ENCODE assay signal across 8 cellular contexts in the genomic region with DNA sequence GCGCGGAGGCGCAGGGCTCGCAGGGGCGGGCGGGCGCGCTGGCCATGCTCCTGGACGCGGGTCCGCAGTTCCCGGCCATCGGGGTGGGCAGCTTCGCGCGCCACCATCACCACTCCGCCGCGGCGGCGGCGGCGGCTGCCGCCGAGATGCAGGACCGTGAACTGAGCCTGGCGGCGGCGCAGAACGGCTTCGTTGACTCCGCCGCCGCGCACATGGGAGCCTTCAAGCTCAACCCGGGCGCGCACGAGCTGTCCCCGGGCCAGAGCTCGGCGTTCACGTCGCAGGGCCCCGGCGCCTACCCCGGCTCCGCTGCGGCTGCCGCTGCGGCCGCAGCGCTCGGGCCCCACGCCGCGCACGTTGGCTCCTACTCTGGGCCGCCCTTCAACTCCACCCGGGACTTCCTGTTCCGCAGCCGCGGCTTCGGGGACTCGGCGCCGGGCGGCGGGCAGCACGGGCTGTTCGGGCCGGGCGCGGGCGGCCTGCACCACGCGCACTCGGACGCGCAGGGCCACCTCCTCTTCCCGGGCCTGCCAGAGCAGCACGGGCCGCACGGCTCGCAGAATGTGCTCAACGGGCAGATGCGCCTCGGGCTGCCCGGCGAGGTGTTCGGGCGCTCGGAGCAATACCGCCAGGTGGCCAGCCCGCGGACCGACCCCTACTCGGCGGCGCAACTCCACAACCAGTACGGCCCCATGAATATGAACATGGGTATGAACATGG. TPM values are rescaled to one million over a fixed set of nuclear protein-coding genes. Genes with fewer than 3 reads are reported as not detected.
DNase-seq lines count a peak whose midpoint lies in the region; ATAC-seq and TF ChIP-seq lines count a peak whose summit lies in the region.

No MANE protein-coding gene starts in this region.

- H3K36me3 ChIP-seq in breast epithelium, result no peaks in the 10 kb centered on the region

- H3K27ac ChIP-seq in C4-2B (peak overlapping the region; percentile 85), breast epithelium (no peak overlapping the region)

- TF ChIP-seq POLR2A in breast epithelium (IDR thresholded peaks at IDR 0.05), result no peak

- H3K4me3 ChIP-seq in Jurkat, Clone E6-1 (ENCODE audit: low read length), result peak overlapping the region; percentile 60
- H3K4me3 ChIP-seq in breast epithelium, result peak overlapping the region; percentile 35 to 77 (median 50)

- DNase-seq in Jurkat, Clone E6-1 (ENCODE audit: low read depth, low spot score), result no peak
- DNase-seq in breast epithelium (ENCODE audit: low spot score in 2 of 2), result no peak
- DNase-seq in mesenteric fat pad (ENCODE audit: low spot score), result peak; percentile 82
- no peak for DNase-seq in GF-D8 (lab: John Stamatoyannopoulos, UW)
- DNase-seq in GM19238 (ENCODE audit: insufficient read length, low spot score), result no peak

- TF ChIP-seq CTCF in C4-2B (conservative IDR thresholded peaks at IDR 0.05) (no peak), breast epithelium (IDR thresholded peaks at IDR 0.05) (no peak)

- H3K27me3 ChIP-seq in breast epithelium, result peaks cover 24 to 98% of the 10 kb centered on the region in 2 donors

- no peaks in the 10 kb centered on the region for H3K9me3 ChIP-seq in breast epithelium

- H3K4me1 ChIP-seq in breast epithelium, result peaks cover 0 to 12% of the 10 kb centered on the region in 2 donors

- intact Hi-C loops in breast epithelium (cut with DNase I; ENCODE audit: low total_unique reads), result no loop called here

- ATAC-seq in GM18511 (IDR thresholded peaks at IDR 0.05; ENCODE audit: unreplicated experiment), result no peak
- no peak for ATAC-seq in GM18873 (IDR thresholded peaks at IDR 0.05; ENCODE audit: low FRiP score, unreplicated experiment)

RNA-seq across cellular contexts. Expression of a gene that starts 0.6 kb away (rescaled TPM):
- 3.9 TPM for polyA plus RNA-seq in Jurkat, Clone E6-1 (2012; ENCODE audit: insufficient read depth, insufficient read length)
- total RNA-seq in breast epithelium (under 1 TPM in 1 of 3 donors, not detected in 2; 0.15 TPM), mesenteric fat pad (not detected)

RNA-seq across cellular contexts. Expression of a gene that starts 10.6 kb away (rescaled TPM):
- 0.55 TPM for polyA plus RNA-seq in Jurkat, Clone E6-1 (2012; ENCODE audit: insufficient read depth, insufficient read length)
- not detected for total RNA-seq in breast epithelium
- not detected for total RNA-seq in mesenteric fat pad
